2 cellular contexts compared by ENCODE assay signal in genomic region chr19:16100524-16100923, GRCh38.
TF ChIP-seq lines count a peak whose summit lies in the region.

No MANE protein-coding gene starts in this region.

TF ChIP-seq in HepG2, 621 proteins besides CTCF, POLR2A, EP300 and RAD21:
- TF ChIP-seq ZNF121 (CRISPR knock-in tag; IDR thresholded peaks at IDR 0.05) (peak; percentile 89), ZNF766 (CRISPR knock-in tag; IDR thresholded peaks at IDR 0.05; ENCODE audit: borderline replicate concordance) (no peak), SOX13 (IDR thresholded peaks at IDR 0.05) (no peak), SOX13 (CRISPR knock-in tag; conservative IDR thresholded peaks at IDR 0.05 in 1 of 2, IDR thresholded peaks at IDR 0.05 in 1 of 2) (no peak), CERS6 (CRISPR knock-in tag; IDR thresholded peaks at IDR 0.05) (no peak), ZNF770 (CRISPR knock-in tag; IDR thresholded peaks at IDR 0.05) (peak; percentile 77)
TF ChIP-seq in HepG2: peak in this region for 2.

TF ChIP-seq in GM12878, 131 proteins besides CTCF, POLR2A, EP300 and RAD21:
- TF ChIP-seq RUNX3 (IDR thresholded peaks at IDR 0.05; ENCODE audit: low read length): no peak
- peak; percentile 72; the same call in 1 of the 2 replicates for TF ChIP-seq POLR2AphosphoS5 (IDR thresholded peaks at IDR 0.05; ENCODE audit: low read length)
- no peak for TF ChIP-seq MYC (IDR thresholded peaks at IDR 0.05; ENCODE audit: insufficient read depth, insufficient read length, insufficient replicate concordance, low read length, severe bottlenecking)
- no peak for TF ChIP-seq ZBTB11 (CRISPR knock-in tag; IDR thresholded peaks at IDR 0.05)
- TF ChIP-seq ZNF207 (IDR thresholded peaks at IDR 0.05; ENCODE audit: borderline replicate concordance): no peak
- TF ChIP-seq MYB (IDR thresholded peaks at IDR 0.05; ENCODE audit: borderline replicate concordance, low read depth, low read length): no peak
